19 cellular contexts compared by ENCODE assay signal in genomic region chr12:92191061-92191460, GRCh38. TPM values are rescaled to one million over a fixed set of nuclear protein-coding genes. Genes with fewer than 3 reads are reported as not detected.
A peak's percentile ranks its signal among the peaks of the same experiment; 100 is the strongest.
DNase-seq lines count a peak whose midpoint lies in the region; ATAC-seq, FAIRE-seq and TF ChIP-seq lines count a peak whose summit lies in the region.
"Had no signal": no experiment of that assay in that cellular context is flagged by ENCODE, and none has a peak within 500 bp of the region (broad histone marks: within the 10 kb centered on the region; RNA-seq: fewer than 3 reads in every experiment).

No MANE protein-coding gene starts in this region.

- peaks cover 0 to under 1% (median under 1%) of the 10 kb centered on the region in 7 donors for H3K9me3 Mint-ChIP-seq in CD14-positive monocyte
- peaks cover 0 to 5% (median 4%) of the 10 kb centered on the region in 3 donors for H3K9me3 Mint-ChIP-seq in T-cell
- H3K9me3 Mint-ChIP-seq: IgD-negative memory B cell had no signal

- H3K36me3 ChIP-seq in small intestine (ENCODE audit: control insufficient read depth in 2 of 2, insufficient read depth in 2 of 2, low read length in 2 of 2) (no peaks in the 10 kb centered on the region), right lobe of liver (no peaks in the 10 kb centered on the region)
- H3K36me3 ChIP-seq: HAP-1 had no signal

- H3K4me1 Mint-ChIP-seq in CD14-positive monocyte (peaks cover 24% of the 10 kb centered on the region), T-cell (peaks cover 21 to 26% (median 22%) of the 10 kb centered on the region in 3 donors)

- peak overlapping the region; percentile 10 to 17 for H3K4me3 Mint-ChIP-seq in CD14-positive monocyte
- H3K4me3 Mint-ChIP-seq in T-cell = no peak overlapping the region

- peaks cover under 1 to 2% of the 10 kb centered on the region in 2 donors for H3K36me3 Mint-ChIP-seq in CD14-positive monocyte
- H3K36me3 Mint-ChIP-seq in T-cell = no peaks in the 10 kb centered on the region

- DNase-seq in CD14-positive monocyte (ENCODE audit: low spot score) (no peak), MV-4-11 (lab: John Stamatoyannopoulos, UW) (peak; percentile 23), dedifferentiated amniotic fluid mesenchymal stem cell (ENCODE audit: extremely low spot score) (peak; percentile 38), small intestine (no peak), lower leg skin (ENCODE audit: low spot score in 2 of 2) (no peak), T-cell (no peak), right lobe of liver (no peak)
- DNase-seq: C1 segment of cervical spinal cord; COR-L47; NCI-H1092 treated with DMSO at 0.1 percent for 48 hours; NCI-H1694; NCI-H2107; NCI-H345; NCI-H526 treated with DMSO at 0.1 percent for 48 hours; NK-92 treated with Interleukin-12 subunit alpha and Interleukin-12 subunit beta, amount 100 ng/mL, for 24 hours; PC-9 had no signal

- 74 to 94% (median 86%) methylated on average over 3 of the region's 3 CpGs for WGBS in small intestine, 3 donors
- WGBS in lower leg skin, 2 donors = 64 to 67% methylated on average over 3 of the region's 3 CpGs
- 42% methylated on average over 3 of the region's 3 CpGs for WGBS in right lobe of liver (ENCODE audit: insufficient coverage, low coverage, low lambda C conversion rate, missing lambda C conversion rate)

- POLR2A ChIA-PET in T-cell (lab: Charles Lee) = no interaction called here

- H3K4me3 ChIP-seq in small intestine (ENCODE audit: low read depth in 1 of 2, low read length in 2 of 2) = no peak overlapping the region
- H3K4me3 ChIP-seq in lower leg skin (ENCODE audit: low read depth, poor library complexity, severe bottlenecking) = no peak overlapping the region
- H3K4me3 ChIP-seq in right lobe of liver = no peak overlapping the region
- H3K4me3 ChIP-seq: HAP-1, PC-9, SK-N-MC had no signal

- CTCF ChIA-PET in T-cell (lab: Charles Lee) = no interaction called here

- peak; percentile 61 for FAIRE-seq in small intestine (lab: Jason Lieb, UNC)

- no peaks in the 10 kb centered on the region for H3K9me3 ChIP-seq in small intestine (ENCODE audit: control insufficient read depth, low read depth)
- H3K9me3 ChIP-seq in right lobe of liver = no peaks in the 10 kb centered on the region
- H3K9me3 ChIP-seq: HAP-1 had no signal

- ATAC-seq in T-cell (replicated peaks in 1 of 4) (no peak), right lobe of liver (no peak)

- H3K27me3 Mint-ChIP-seq in CD14-positive monocyte (ENCODE audit: low read depth in 3 of 3) = peaks cover 0 to 1% (median 0%) of the 10 kb centered on the region in 3 donors
- no peaks in the 10 kb centered on the region for H3K27me3 Mint-ChIP-seq in T-cell
- H3K27me3 Mint-ChIP-seq: IgD-negative memory B cell had no signal

- no peak overlapping the region for H3K27ac ChIP-seq in small intestine (ENCODE audit: low read depth in 1 of 2, low read length in 1 of 2)
- no peak overlapping the region for H3K27ac ChIP-seq in right lobe of liver
- H3K27ac ChIP-seq: PC-9, SK-N-MC had no signal

- TF ChIP-seq CTCF in CD14-positive monocyte (IDR thresholded peaks at IDR 0.05) (no peak), lower leg skin (IDR thresholded peaks at IDR 0.05) (no peak), right lobe of liver (IDR thresholded peaks at IDR 0.05) (no peak)

- intact Hi-C loops in CD14-positive monocyte (cut with micrococcal nuclease) (no loop called here), lower leg skin (cut with DNase I; ENCODE audit: low total_unique reads) (no loop called here), right lobe of liver (cut with DNase I) (no loop called here)

- H3K27ac Mint-ChIP-seq in CD14-positive monocyte (peak overlapping the region in 6 of 7 donors; percentile 13 to 80 (median 46)), T-cell (no peak overlapping the region)

- no peaks in the 10 kb centered on the region for H3K27me3 ChIP-seq in small intestine (ENCODE audit: control insufficient read depth in 2 of 2, insufficient read depth in 2 of 2, low read length in 2 of 2)
- H3K27me3 ChIP-seq in right lobe of liver = no peaks in the 10 kb centered on the region

- TF ChIP-seq POLR2A in lower leg skin (IDR thresholded peaks at IDR 0.05) = no peak
- TF ChIP-seq POLR2A in right lobe of liver (IDR thresholded peaks at IDR 0.05) = no peak

- H3K4me1 ChIP-seq in small intestine (ENCODE audit: control insufficient read depth in 2 of 2, insufficient read depth in 1 of 2, low read depth in 1 of 2, low read length in 1 of 2) = no peaks in the 10 kb centered on the region
- no peaks in the 10 kb centered on the region for H3K4me1 ChIP-seq in right lobe of liver
- H3K4me1 ChIP-seq: HAP-1 had no signal

RNA-seq across cellular contexts. Expression of gene BTG1, which starts 45.4 kb away (rescaled TPM):
- polyA plus RNA-seq in CD14-positive monocyte (100 to 1,000 TPM; 189 to 192 TPM), small intestine (10 to 100 TPM; 38.8 to 61.1 (median 51.1) TPM)
- total RNA-seq in lower leg skin (100 to 1,000 TPM; 113 to 250 (median 182) TPM), T-cell (1,000 to 10,000 TPM in 2 of 5 donors, 100 to 1,000 TPM in 3; 484 to 1,238 (median 551) TPM), right lobe of liver (100 to 1,000 TPM in 1 of 6 experiments, 10 to 100 TPM in 5; 23.4 to 129 (median 52.8) TPM)

Comparison
In these comparisons a context has a peak if more than half of its experiments do, and no peak if none do; other contexts are left out.
1. DNase-seq: peak in MV-4-11 (single experiment) and dedifferentiated amniotic fluid mesenchymal stem cell (single experiment); none in CD14-positive monocyte (single experiment), small intestine (single experiment), lower leg skin (0 of 2), T-cell (0 of 34) and right lobe of liver (0 of 3).
2. H3K27ac Mint-ChIP-seq: peak in CD14-positive monocyte (6 of 7); none in T-cell (0 of 2).
3. H3K4me3 Mint-ChIP-seq: peak in CD14-positive monocyte (2 of 2); none in T-cell (0 of 3).